Comparison of ENCODE assay signal across 25 cellular contexts in the genomic region with DNA sequence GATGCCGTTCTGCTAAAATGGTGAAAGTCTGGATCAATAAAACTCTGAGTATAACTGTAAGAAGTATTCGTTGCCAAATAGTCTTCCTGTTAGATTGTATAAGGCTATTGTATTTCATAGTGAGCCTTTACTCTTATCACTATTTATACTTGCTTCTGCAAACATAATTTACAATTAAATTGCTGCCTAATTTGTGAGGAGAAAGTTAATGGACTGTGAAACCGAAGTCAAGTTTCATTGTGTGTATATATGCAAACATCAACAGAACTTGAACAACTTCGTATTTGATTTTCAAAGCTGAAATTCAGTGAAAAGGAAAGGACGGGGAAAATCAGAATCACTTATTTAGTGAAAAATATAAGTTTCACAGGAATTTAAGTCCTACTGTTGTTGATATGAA.
DNase-seq lines count a peak whose midpoint lies in the region; ATAC-seq and TF ChIP-seq lines count a peak whose summit lies in the region.
"Had no signal": no experiment of that assay in that cellular context is flagged by ENCODE, and none has a peak within 500 bp of the region (broad histone marks: within the 10 kb centered on the region; RNA-seq: fewer than 3 reads in every experiment).

No MANE protein-coding gene starts in this region.

- H3K9me2 ChIP-seq in PC-3 (replicated peaks; ENCODE audit: low read length): no peaks in the 10 kb centered on the region
- H3K9me2 ChIP-seq in OCI-LY7 (ENCODE audit: insufficient read depth, low read length): no peaks in the 10 kb centered on the region

- H3K9ac ChIP-seq in PC-3 (ENCODE audit: low read length): no peak overlapping the region
- H3K9ac ChIP-seq: KMS-11 had no signal

- no peak overlapping the region for H3K27ac Mint-ChIP-seq in stimulated activated memory B cell treated with anti-CD40 and anti-IgM and Interleukin-4, amounts not matched to agents 10 μg/mL and 1 μg/mL and 100 μg/mL, for 72 hours
- H3K27ac Mint-ChIP-seq: mesothelial cell of epicardium; natural killer cell treated with Interleukin-12 subunit alpha and Interleukin-12 subunit beta and Interleukin-15 and Interleukin-18, amount 100 ng/mL, for 72 hours had no signal

- peak; percentile 8 for DNase-seq in NCI-H2081 treated with DMSO at 0.1 percent for 48 hours (lab: John Stamatoyannopoulos, UW)
- DNase-seq in PC-3: no peak
- peak; percentile 38 for DNase-seq in renal cortical epithelial cell (ENCODE audit: low read depth)
- DNase-seq in NCI-H524 (lab: John Stamatoyannopoulos, UW): no peak
- DNase-seq in OCI-LY7 (ENCODE audit: low spot score): no peak
- DNase-seq: activated CD4-positive, alpha-beta T cell treated with anti-CD3 and anti-CD28 coated beads, Interleukin-2, amount 50 U/mL, for 48 hours; activated CD4-positive, CD25-positive, alpha-beta regulatory T cell; activated effector memory CD4-positive, alpha-beta T cell treated with Interleukin-2 at 50 U/mL for 16 hours; cerebellar nuclear complex; effector CD4-positive, alpha-beta T cell; GDM1; heart right ventricle; left ventricle myocardium inferior; NCI-H2171; right cardiac atrium; RPMI8226 had no signal

- H3K4me3 ChIP-seq in HEK293 (ENCODE audit: low read depth, low read length) (no peak overlapping the region), PC-3 (ENCODE audit: low read length) (no peak overlapping the region), OCI-LY7 (ENCODE audit: low read depth, low read length, poor library complexity, severe bottlenecking) (no peak overlapping the region)
- H3K4me3 ChIP-seq: heart right ventricle, left ventricle myocardium inferior, SK-N-MC had no signal

- H3K4me1 Mint-ChIP-seq in stimulated activated memory B cell treated with anti-CD40 and anti-IgM and Interleukin-4, amounts not matched to agents 10 μg/mL and 1 μg/mL and 100 μg/mL, for 72 hours: no peaks in the 10 kb centered on the region

- H3K27me3 ChIP-seq in PC-3 (ENCODE audit: low read length): no peaks in the 10 kb centered on the region
- H3K27me3 ChIP-seq: heart right ventricle had no signal

- CTCF ChIA-PET in HEK293 (lab: Yijun Ruan, JAX) (interaction anchor here (1.2 to 1.3 kb wide), 2 partner anchors 9 to 177 kb away, joined by 3 read pairs; no protein-coding TSS in a partner anchor), PC-3 (lab: Charles Lee) (interaction anchor here (0.8 kb wide), 1 partner anchor 177 kb away, joined by 3 read pairs; no protein-coding TSS in a partner anchor), OCI-LY7 (lab: Charles Lee; ENCODE audit: unreplicated experiment) (no interaction called here)

- no TSS peak for BruUV-seq in PC-3 (replicated peaks; lab: Mats Ljungman, UMichigan)
- no TSS peak for BruUV-seq in OCI-LY7 (replicated peaks; lab: Mats Ljungman, UMichigan)

- no peak overlapping the region for H3K4me3 Mint-ChIP-seq in stimulated activated memory B cell treated with anti-CD40 and anti-IgM and Interleukin-4, amounts not matched to agents 10 μg/mL and 1 μg/mL and 100 μg/mL, for 72 hours
- H3K4me3 Mint-ChIP-seq: mesothelial cell of epicardium; natural killer cell treated with Interleukin-12 subunit alpha and Interleukin-12 subunit beta and Interleukin-15 and Interleukin-18, amount 100 ng/mL, for 72 hours had no signal

- peaks cover 15% of the 10 kb centered on the region for H3F3A ChIP-seq in PC-3 (ENCODE audit: low read length, unreplicated experiment)

- ATAC-seq in PC-3: peak; percentile 15; the same call in 1 of the 2 replicates
- no peak for ATAC-seq in stimulated activated memory B cell treated with anti-CD40 and anti-IgM and Interleukin-4, amounts not matched to agents 10 μg/mL and 1 μg/mL and 100 μg/mL, for 72 hours
- no peak for ATAC-seq in GM21381 (IDR thresholded peaks at IDR 0.05; ENCODE audit: unreplicated experiment)
- ATAC-seq: HCT116; heart right ventricle; natural killer cell treated with Interleukin-12 subunit alpha and Interleukin-12 subunit beta and Interleukin-15 and Interleukin-18, amount 100 ng/mL, for 72 hours; right cardiac atrium had no signal

- H3K9me3 ChIP-seq in HEK293 (ENCODE audit: control insufficient read depth, insufficient read depth, low read depth, low read length) (no peaks in the 10 kb centered on the region), PC-3 (ENCODE audit: low read length) (no peaks in the 10 kb centered on the region), OCI-LY7 (ENCODE audit: low read length) (no peaks in the 10 kb centered on the region)
- H3K9me3 ChIP-seq: heart right ventricle, left ventricle myocardium inferior had no signal

- H3K4me2 ChIP-seq in PC-3 (ENCODE audit: low read length): peak overlapping the region; percentile 19
- H3K4me2 ChIP-seq in OCI-LY7 (ENCODE audit: low read length): no peak overlapping the region
- H3K4me2 ChIP-seq: KMS-11 had no signal

- no peaks in the 10 kb centered on the region for H3K36me3 ChIP-seq in HEK293 (ENCODE audit: control insufficient read depth in 2 of 2, insufficient read depth in 1 of 2, low read length in 2 of 2)
- H3K36me3 ChIP-seq in PC-3 (ENCODE audit: low read depth, low read length): no peaks in the 10 kb centered on the region
- H3K36me3 ChIP-seq in OCI-LY7 (ENCODE audit: insufficient read depth, low read length): no peaks in the 10 kb centered on the region
- H3K36me3 ChIP-seq: left ventricle myocardium inferior had no signal

- H3K27me3 Mint-ChIP-seq in stimulated activated memory B cell treated with anti-CD40 and anti-IgM and Interleukin-4, amounts not matched to agents 10 μg/mL and 1 μg/mL and 100 μg/mL, for 72 hours: no peaks in the 10 kb centered on the region

- H3K4me1 ChIP-seq in HEK293 (ENCODE audit: control insufficient read depth, insufficient read depth, low read length) (peaks cover 10% of the 10 kb centered on the region; the same call in 1 of the 2 replicates), PC-3 (ENCODE audit: insufficient read depth, low read length) (peaks cover 59% of the 10 kb centered on the region), OCI-LY7 (ENCODE audit: insufficient read depth, low read length, poor library complexity, severe bottlenecking) (no peaks in the 10 kb centered on the region)
- H3K4me1 ChIP-seq: left ventricle myocardium inferior had no signal

- intact Hi-C loops in PC-3 (cut with micrococcal nuclease) (loop anchor here (5.0 to 10.0 kb wide), 2 partner anchors 165 to 797 kb away; no protein-coding TSS in a partner anchor), OCI-LY7 (cut with micrococcal nuclease; ENCODE audit: unreplicated experiment) (no loop called here)

- H3K36me3 Mint-ChIP-seq in stimulated activated memory B cell treated with anti-CD40 and anti-IgM and Interleukin-4, amounts not matched to agents 10 μg/mL and 1 μg/mL and 100 μg/mL, for 72 hours: no peaks in the 10 kb centered on the region
- H3K36me3 Mint-ChIP-seq: natural killer cell treated with Interleukin-12 subunit alpha and Interleukin-12 subunit beta and Interleukin-15 and Interleukin-18, amount 100 ng/mL, for 72 hours had no signal

- H3K27ac ChIP-seq in HEK293 (ENCODE audit: extremely low read depth, low read depth, low read length) (peak overlapping the region; percentile 38; the same call in 1 of the 2 replicates), PC-3 (ENCODE audit: low read length) (no peak overlapping the region), OCI-LY7 (ENCODE audit: low read depth, low read length, poor library complexity, severe bottlenecking) (no peak overlapping the region)
- H3K27ac ChIP-seq: C4-2B, heart right ventricle, KMS-11, left ventricle myocardium inferior, SK-N-MC had no signal

- no peaks in the 10 kb centered on the region for H3K79me2 ChIP-seq in PC-3 (ENCODE audit: low read length)
- no peaks in the 10 kb centered on the region for H3K79me2 ChIP-seq in OCI-LY7 (ENCODE audit: insufficient read depth, low read depth, low read length)

- H3K9me3 Mint-ChIP-seq in stimulated activated memory B cell treated with anti-CD40 and anti-IgM and Interleukin-4, amounts not matched to agents 10 μg/mL and 1 μg/mL and 100 μg/mL, for 72 hours: no peaks in the 10 kb centered on the region
- H3K9me3 Mint-ChIP-seq: natural killer cell treated with Interleukin-12 subunit alpha and Interleukin-12 subunit beta and Interleukin-15 and Interleukin-18, amount 100 ng/mL, for 72 hours had no signal

- POLR2A ChIA-PET in HEK293 (lab: Yijun Ruan, JAX): no interaction called here
- POLR2A ChIA-PET in PC-3 (lab: Charles Lee; ENCODE audit: unreplicated experiment): interaction anchor here (0.7 kb wide), 1 partner anchor 885 kb away, joined by 3 read pairs; no protein-coding TSS in a partner anchor
- POLR2A ChIA-PET in OCI-LY7 (lab: Charles Lee): interaction anchor here (0.7 to 0.8 kb wide), 2 partner anchors 14 to 1141 kb away, joined by 3 read pairs; no protein-coding TSS in a partner anchor

- TF ChIP-seq CTCF in HEK293 (tag by site-specific recombination; IDR thresholded peaks at IDR 0.05) (no peak), PC-3 (conservative IDR thresholded peaks at IDR 0.05; ENCODE audit: low read depth, low read length) (no peak), OCI-LY7 (conservative IDR thresholded peaks at IDR 0.05; ENCODE audit: low read length) (no peak)

- H4K20me1 ChIP-seq in PC-3 (ENCODE audit: low read length) (no peaks in the 10 kb centered on the region), OCI-LY7 (ENCODE audit: insufficient read depth, low read length) (no peaks in the 10 kb centered on the region)

- H2AFZ ChIP-seq in PC-3 (ENCODE audit: low read length): no peak overlapping the region
- H2AFZ ChIP-seq in OCI-LY7 (ENCODE audit: low read length): no peak overlapping the region

TF ChIP-seq in HEK293, 187 proteins besides CTCF, POLR2A, EP300 and RAD21 (continues in another document):
- no peak for TF ChIP-seq ZNF777 (tag by site-specific recombination; IDR thresholded peaks at IDR 0.05; ENCODE audit: borderline replicate concordance)
- peak; percentile 84 for TF ChIP-seq PRDM1 (tag by site-specific recombination; IDR thresholded peaks at IDR 0.05)
- TF ChIP-seq ZNF16 (tag by site-specific recombination; IDR thresholded peaks at IDR 0.05; ENCODE audit: low read depth): no peak
- TF ChIP-seq, protein P1, sequence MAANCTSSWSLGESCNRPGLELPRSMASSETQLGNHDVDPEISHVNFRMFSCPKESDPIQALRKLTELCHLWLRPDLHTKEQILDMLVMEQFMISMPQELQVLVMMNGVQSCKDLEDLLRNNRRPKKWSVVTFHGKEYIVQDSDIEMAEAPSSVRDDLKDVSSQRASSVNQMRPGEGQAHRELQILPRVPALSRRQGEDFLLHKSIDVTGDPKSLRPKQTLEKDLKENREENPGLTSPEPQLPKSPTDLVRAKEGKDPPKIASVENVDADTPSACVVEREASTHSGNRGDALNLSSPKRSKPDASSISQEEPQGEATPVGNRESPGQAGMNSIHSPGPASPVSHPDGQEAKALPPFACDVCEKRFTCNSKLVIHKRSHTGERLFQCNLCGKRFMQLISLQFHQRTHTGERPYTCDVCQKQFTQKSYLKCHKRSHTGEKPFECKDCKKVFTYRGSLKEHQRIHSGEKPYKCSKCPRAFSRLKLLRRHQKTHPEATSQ (tag by site-specific recombination; IDR thresholded peaks at IDR 0.05): no peak
- no peak for TF ChIP-seq ZNF548 (tag by site-specific recombination; IDR thresholded peaks at IDR 0.05)
- TF ChIP-seq ZNF621 (tag by site-specific recombination; IDR thresholded peaks at IDR 0.05): no peak
- no peak for TF ChIP-seq ZNF785 (tag by site-specific recombination; IDR thresholded peaks at IDR 0.05)

Comparison
In these comparisons a context has a peak if more than half of its experiments do, and no peak if none do; other contexts are left out.
1. DNase-seq: peak in NCI-H2081 treated with DMSO at 0.1 percent for 48 hours (single experiment) and renal cortical epithelial cell (single experiment); none in PC-3 (single experiment), NCI-H524 (0 of 2) and OCI-LY7 (single experiment).